ENCODE assay signal across 24 cellular contexts in genomic region chr3:32323605-32324004, GRCh38.
"Had no signal": no experiment of that assay in that cellular context is flagged by ENCODE, and none has a peak within 500 bp of the region (broad histone marks: within the 10 kb centered on the region; RNA-seq: fewer than 3 reads in every experiment).

No MANE protein-coding gene starts in this region.

- DNase-seq: activated CD4-positive, alpha-beta T cell treated with anti-CD3 and anti-CD28 coated beads for 4 hours; activated CD4-positive, alpha-beta T cell treated with anti-CD3 and anti-CD28 coated beads, Interleukin-2, amount 50 U/mL, for 4 hours; activated effector memory CD4-positive, alpha-beta T cell treated with Interleukin-2 at 50 U/mL for 16 hours; activated naive CD4-positive, alpha-beta T cell treated with Interleukin-2 at 50 U/mL for 16 hours; activated T-cell treated with anti-CD3 and anti-CD28 coated beads for 4 hours; activated T-cell treated with anti-CD3 and anti-CD28 coated beads, Interleukin-2, amount 50 U/mL, for 72 hours; anterior cingulate cortex; dermis blood vessel endothelial cell; effector CD4-positive, alpha-beta T cell; esophagus squamous epithelium; foreskin melanocyte; heart right ventricle; left ventricle myocardium superior; naive B cell; nucleus accumbens; pancreas; stimulated activated CD4-positive, alpha-beta T cell treated with anti-CD3 and anti-CD28 coated beads, Interleukin-15, amount 100 ng/mL, for 24 hours; stimulated activated CD4-positive, alpha-beta T cell treated with anti-CD3 and anti-CD28 coated beads, Interleukin-2, amount 100 ng/mL, for 24 hours; stimulated activated naive B cell treated with anti-CD40 and anti-IgM and Interleukin-4, amounts not matched to agents 10 μg/mL and 1 μg/mL and 100 μg/mL, for 72 hours; stomach; tibial artery had no signal

- H3K4me3 Mint-ChIP-seq: activated naive CD8-positive, alpha-beta T cell; activated T-cell treated with anti-CD3 and anti-CD28 coated beads, Interleukin-2, amount 50 U/mL, for 72 hours; naive B cell; stimulated activated naive B cell treated with anti-CD40 and anti-IgM and Interleukin-4, amounts not matched to agents 10 μg/mL and 1 μg/mL and 100 μg/mL, for 72 hours; T-helper 2 cell treated with Interferon-gamma antibody and Interleukin-4, amounts not matched to agents 5 μg/mL and 100 μg/mL, for 36 hours had no signal

- H3K9me3 Mint-ChIP-seq: naive B cell; stimulated activated naive B cell treated with anti-CD40 and anti-IgM and Interleukin-4, amounts not matched to agents 10 μg/mL and 1 μg/mL and 100 μg/mL, for 72 hours; T-helper 2 cell treated with Interferon-gamma antibody and Interleukin-4, amounts not matched to agents 5 μg/mL and 100 μg/mL, for 36 hours had no signal

- H3K9me3 ChIP-seq: esophagus squamous epithelium, heart right ventricle, pancreas, right atrium auricular region, stomach, tibial artery had no signal

- H3K36me3 ChIP-seq: esophagus squamous epithelium, heart right ventricle, pancreas, right atrium auricular region, stomach, tibial artery had no signal

- H3K27me3 ChIP-seq: esophagus squamous epithelium, heart right ventricle, pancreas, right atrium auricular region, stomach had no signal

- H3K27ac Mint-ChIP-seq: activated naive CD8-positive, alpha-beta T cell; activated T-cell treated with anti-CD3 and anti-CD28 coated beads, Interleukin-2, amount 50 U/mL, for 72 hours; stimulated activated naive B cell treated with anti-CD40 and anti-IgM and Interleukin-4, amounts not matched to agents 10 μg/mL and 1 μg/mL and 100 μg/mL, for 72 hours; T-helper 2 cell treated with Interferon-gamma antibody and Interleukin-4, amounts not matched to agents 5 μg/mL and 100 μg/mL, for 36 hours had no signal

- H3K4me1 ChIP-seq: esophagus squamous epithelium, stomach had no signal

- H3K4me3 ChIP-seq: esophagus squamous epithelium, heart right ventricle, pancreas, right atrium auricular region, stomach, tibial artery had no signal

- H3K27me3 Mint-ChIP-seq: activated naive CD8-positive, alpha-beta T cell had no signal

- ATAC-seq: activated T-cell treated with anti-CD3 and anti-CD28 coated beads, Interleukin-2, amount 50 U/mL, for 72 hours; left ventricle myocardium superior; pancreas; stimulated activated naive B cell treated with anti-CD40 and anti-IgM and Interleukin-4, amounts not matched to agents 10 μg/mL and 1 μg/mL and 100 μg/mL, for 72 hours had no signal

- H3K36me3 Mint-ChIP-seq: naive B cell; stimulated activated naive B cell treated with anti-CD40 and anti-IgM and Interleukin-4, amounts not matched to agents 10 μg/mL and 1 μg/mL and 100 μg/mL, for 72 hours had no signal
